23 cellular contexts compared by ENCODE assay signal in genomic region chr1:113891631-113892220, GRCh38. TPM values are rescaled to one million over a fixed set of nuclear protein-coding genes. Genes with fewer than 3 reads are reported as not detected.
DNase-seq lines count a peak whose midpoint lies in the region; ATAC-seq and TF ChIP-seq lines count a peak whose summit lies in the region.
"Had no signal": no experiment of that assay in that cellular context is flagged by ENCODE, and none has a peak within 500 bp of the region (broad histone marks: within the 10 kb centered on the region; RNA-seq: fewer than 3 reads in every experiment).

No MANE protein-coding gene starts in this region.

- H3K4me1 Mint-ChIP-seq in CD4-positive, CD25-positive, alpha-beta regulatory T cell = peaks cover 21 to 40% (median 25%) of the 10 kb centered on the region in 4 donors

- H3K36me3 Mint-ChIP-seq in CD4-positive, CD25-positive, alpha-beta regulatory T cell = peaks cover 27% of the 10 kb centered on the region

- in situ Hi-C loops in brain microvascular endothelial cell (cut with HindIII; ENCODE audit: low pct_ligation_motif_present, low sequenced_read_pairs) = no loop called here

- H3K9ac ChIP-seq in BLaER1 (no peak overlapping the region), colonic mucosa (ENCODE audit: low read depth in 2 of 2, low read length in 2 of 2) (no peak overlapping the region)
- H3K9ac ChIP-seq: SK-N-SH had no signal

- no peak overlapping the region for H3K4me3 ChIP-seq in BLaER1
- H3K4me3 ChIP-seq in CD4-positive, CD25-positive, alpha-beta regulatory T cell (ENCODE audit: low read depth, low read length) = no peak overlapping the region
- H3K4me3 ChIP-seq in colonic mucosa = no peak overlapping the region
- H3K4me3 ChIP-seq in neutrophil (ENCODE audit: low read depth in 1 of 2, low read length in 1 of 2) = no peak overlapping the region
- H3K4me3 ChIP-seq in brain microvascular endothelial cell (ENCODE audit: low read depth, low read length) = no peak overlapping the region

- H3K4me3 Mint-ChIP-seq in CD4-positive, CD25-positive, alpha-beta regulatory T cell = no peak overlapping the region
- H3K4me3 Mint-ChIP-seq: CD4-positive, alpha-beta T cell had no signal

- H3K36me3 ChIP-seq in BLaER1 (peaks cover 31% of the 10 kb centered on the region), colonic mucosa (no peaks in the 10 kb centered on the region), neutrophil (peaks cover 16% of the 10 kb centered on the region), brain microvascular endothelial cell (replicated peaks) (peaks cover 19% of the 10 kb centered on the region)
- H3K36me3 ChIP-seq in CD4-positive, CD25-positive, alpha-beta regulatory T cell (ENCODE audit: control insufficient read depth, insufficient read depth, low read length) = peaks cover 30% of the 10 kb centered on the region

- H3K27me3 ChIP-seq in BLaER1 = no peaks in the 10 kb centered on the region
- no peaks in the 10 kb centered on the region for H3K27me3 ChIP-seq in CD4-positive, CD25-positive, alpha-beta regulatory T cell (ENCODE audit: control insufficient read depth, insufficient read depth, low read length)
- H3K27me3 ChIP-seq in colonic mucosa = no peaks in the 10 kb centered on the region
- H3K27me3 ChIP-seq in neutrophil = no peaks in the 10 kb centered on the region
- H3K27me3 ChIP-seq in brain microvascular endothelial cell (replicated peaks) = no peaks in the 10 kb centered on the region
- H3K27me3 ChIP-seq: BE2C had no signal

- H3K9me3 ChIP-seq in BLaER1 (no peaks in the 10 kb centered on the region), colonic mucosa (no peaks in the 10 kb centered on the region), neutrophil (no peaks in the 10 kb centered on the region)
- H3K9me3 ChIP-seq in CD4-positive, CD25-positive, alpha-beta regulatory T cell (ENCODE audit: control insufficient read depth in 2 of 2, low read length in 2 of 2) = no peaks in the 10 kb centered on the region
- H3K9me3 ChIP-seq: BE2C, SK-N-SH had no signal

- intact Hi-C loops in colonic mucosa (cut with DNase I) = no loop called here

- no peaks in the 10 kb centered on the region for H4K20me1 ChIP-seq in BLaER1

- H3K4me2 ChIP-seq in BLaER1 = peak overlapping the region; percentile 63
- H3K4me2 ChIP-seq: SK-N-SH had no signal

- H3K27ac Mint-ChIP-seq in CD4-positive, CD25-positive, alpha-beta regulatory T cell = peak overlapping the region; percentile 32 to 44 (median 38)

- H3K27ac ChIP-seq in BLaER1 = no peak overlapping the region
- no peak overlapping the region for H3K27ac ChIP-seq in CD4-positive, CD25-positive, alpha-beta regulatory T cell (ENCODE audit: insufficient read depth, low read length, poor library complexity, severe bottlenecking)
- no peak overlapping the region for H3K27ac ChIP-seq in colonic mucosa
- peak overlapping the region; percentile 33 for H3K27ac ChIP-seq in neutrophil
- no peak overlapping the region for H3K27ac ChIP-seq in brain microvascular endothelial cell

- TF ChIP-seq CTCF in colonic mucosa (IDR thresholded peaks at IDR 0.05) (no peak), neutrophil (IDR thresholded peaks at IDR 0.05) (no peak), brain microvascular endothelial cell (IDR thresholded peaks at IDR 0.05; ENCODE audit: low read depth, low read length, missing control alignments) (no peak)

- H3K27me3 Mint-ChIP-seq in CD4-positive, CD25-positive, alpha-beta regulatory T cell = no peaks in the 10 kb centered on the region
- H3K27me3 Mint-ChIP-seq: CD4-positive, alpha-beta T cell had no signal

- H3K9me3 Mint-ChIP-seq in CD4-positive, CD25-positive, alpha-beta regulatory T cell = no peaks in the 10 kb centered on the region
- H3K9me3 Mint-ChIP-seq: CD4-positive, alpha-beta T cell had no signal

- no peak for ATAC-seq in CD4-positive, CD25-positive, alpha-beta regulatory T cell (ENCODE audit: low read depth in 2 of 2)
- ATAC-seq: HCT116 had no signal

- peaks cover 14% of the 10 kb centered on the region for H3K4me1 ChIP-seq in BLaER1
- H3K4me1 ChIP-seq in CD4-positive, CD25-positive, alpha-beta regulatory T cell (ENCODE audit: control insufficient read depth, insufficient read depth, low read length, poor library complexity, severe bottlenecking) = peaks cover 9% of the 10 kb centered on the region
- H3K4me1 ChIP-seq in colonic mucosa = no peaks in the 10 kb centered on the region
- peaks cover 16 to 44% of the 10 kb centered on the region in 2 experiments for H3K4me1 ChIP-seq in neutrophil (ENCODE audit: control insufficient read depth in 1 of 2, insufficient read depth in 1 of 2, low read depth in 1 of 2, low read length in 1 of 2)
- H3K4me1 ChIP-seq: BE2C had no signal

- DNase-seq in CD4-positive, CD25-positive, alpha-beta regulatory T cell = no peak
- DNase-seq in colonic mucosa (peak; percentile 38), T1000 (lab: John Stamatoyannopoulos, UW) (no peak), brain microvascular endothelial cell (no peak), DMS153 treated with DMSO at 0.1 percent for 48 hours (lab: John Stamatoyannopoulos, UW; ENCODE audit: unreplicated experiment) (no peak)
- DNase-seq: BE2C; CD4-positive, alpha-beta T cell; IMR-90; KG1; NCI-H1048; NCI-H1417; NCI-H187 treated with DMSO at 0.1 percent for 48 hours; NCI-H2171 treated with DMSO at 0.1 percent for 48 hours; NCI-H345; NCI-H510A treated with DMSO at 0.1 percent for 48 hours; NCI-H748 treated with DMSO at 0.1 percent for 48 hours; SIG-M5; SK-N-SH had no signal

RNA-seq across cellular contexts. Expression of gene BCL2L15, which starts 4.3 kb away (rescaled TPM):
- 2.2 TPM for total RNA-seq in CD4-positive, CD25-positive, alpha-beta regulatory T cell
- polyA plus RNA-seq in CD4-positive, CD25-positive, alpha-beta regulatory T cell = 1 to 10 TPM in 1 of 4 donors, under 1 TPM in 3; 0.30 to 2.1 (median 0.63) TPM
- total RNA-seq in colonic mucosa = 100 to 1,000 TPM; 116 to 191 TPM
- total RNA-seq: H4 had no signal

RNA-seq across cellular contexts. Expression of gene AP4B1, which starts 12.9 kb away (rescaled TPM):
- 53.6 TPM for total RNA-seq in CD4-positive, CD25-positive, alpha-beta regulatory T cell
- 10 to 100 TPM; 12.9 to 16.1 (median 14.5) TPM for polyA plus RNA-seq in CD4-positive, CD25-positive, alpha-beta regulatory T cell
- 10 to 100 TPM; 19.7 to 31.5 TPM for total RNA-seq in colonic mucosa

RNA-seq across cellular contexts. Expression of gene DCLRE1B, which starts 13.4 kb away (rescaled TPM):
- 7.0 TPM for total RNA-seq in CD4-positive, CD25-positive, alpha-beta regulatory T cell
- 1 to 10 TPM; 2.2 to 6.6 (median 4.7) TPM for polyA plus RNA-seq in CD4-positive, CD25-positive, alpha-beta regulatory T cell
- total RNA-seq in colonic mucosa = 1 to 10 TPM; 5.4 to 9.5 TPM

RNA-seq across cellular contexts. Expression of gene PTPN22, which starts 20.2 kb away (rescaled TPM):
- total RNA-seq in CD4-positive, CD25-positive, alpha-beta regulatory T cell = 58.5 TPM
- 10 to 100 TPM; 49.1 to 93.4 (median 65.1) TPM for polyA plus RNA-seq in CD4-positive, CD25-positive, alpha-beta regulatory T cell
- 1 to 10 TPM; 3.7 to 5.9 TPM for total RNA-seq in colonic mucosa
- total RNA-seq: G401 had no signal

RNA-seq across cellular contexts. Expression of gene HIPK1, which starts 37.4 kb away (rescaled TPM):
- 189 TPM for total RNA-seq in CD4-positive, CD25-positive, alpha-beta regulatory T cell
- polyA plus RNA-seq in CD4-positive, CD25-positive, alpha-beta regulatory T cell = 10 to 100 TPM in 2 of 4 donors, 1 to 10 TPM in 2; 8.6 to 12.5 (median 11.0) TPM
- 10 to 100 TPM; 61.2 to 91.2 TPM for total RNA-seq in colonic mucosa

Comparison
In these comparisons a context has a peak if more than half of its experiments do, and no peak if none do; other contexts are left out.
1. RNA of gene BCL2L15, which starts 4.3 kb away (total RNA-seq): 116 to 191 TPM in colonic mucosa; 2.2 TPM in CD4-positive, CD25-positive, alpha-beta regulatory T cell (single experiment); every median in the first group is over 10 times any median in the second.